In the genomic region with DNA sequence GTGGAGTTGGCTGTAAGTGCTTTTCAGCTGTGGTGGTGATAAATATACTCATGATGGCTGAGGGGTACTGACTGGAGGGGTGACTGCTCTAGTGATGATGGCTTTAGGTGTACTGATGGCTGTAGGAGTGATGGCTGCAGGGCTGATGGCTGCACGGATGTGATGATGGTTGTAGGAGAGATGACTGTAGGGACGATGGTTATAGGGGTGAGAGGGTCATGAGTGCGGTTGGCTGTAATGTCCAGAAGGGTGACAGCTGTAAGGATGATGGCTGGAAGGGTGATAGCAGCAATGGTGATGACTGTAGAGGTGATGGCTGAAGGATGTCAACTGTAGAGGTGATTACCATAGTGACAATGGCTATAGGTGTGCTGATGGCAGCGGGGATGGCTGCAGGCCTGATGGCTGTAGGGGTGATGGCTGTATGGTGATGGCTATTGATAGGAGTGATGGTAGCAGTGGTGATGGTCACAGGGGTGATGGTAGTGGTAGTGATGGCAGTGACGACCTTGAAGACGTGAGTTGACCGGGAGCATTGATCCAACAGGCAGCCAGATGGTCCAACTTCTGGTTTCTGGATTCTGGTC, we compare ENCODE assay signal across 2 cellular contexts.
TF ChIP-seq lines count a peak whose summit lies in the region.

No MANE protein-coding gene starts in this region.

TF ChIP-seq in liver, 16 proteins besides CTCF, POLR2A, EP300 and RAD21:
- TF ChIP-seq FOXA2 (IDR thresholded peaks at IDR 0.05) = no peak
- TF ChIP-seq, protein P1, sequence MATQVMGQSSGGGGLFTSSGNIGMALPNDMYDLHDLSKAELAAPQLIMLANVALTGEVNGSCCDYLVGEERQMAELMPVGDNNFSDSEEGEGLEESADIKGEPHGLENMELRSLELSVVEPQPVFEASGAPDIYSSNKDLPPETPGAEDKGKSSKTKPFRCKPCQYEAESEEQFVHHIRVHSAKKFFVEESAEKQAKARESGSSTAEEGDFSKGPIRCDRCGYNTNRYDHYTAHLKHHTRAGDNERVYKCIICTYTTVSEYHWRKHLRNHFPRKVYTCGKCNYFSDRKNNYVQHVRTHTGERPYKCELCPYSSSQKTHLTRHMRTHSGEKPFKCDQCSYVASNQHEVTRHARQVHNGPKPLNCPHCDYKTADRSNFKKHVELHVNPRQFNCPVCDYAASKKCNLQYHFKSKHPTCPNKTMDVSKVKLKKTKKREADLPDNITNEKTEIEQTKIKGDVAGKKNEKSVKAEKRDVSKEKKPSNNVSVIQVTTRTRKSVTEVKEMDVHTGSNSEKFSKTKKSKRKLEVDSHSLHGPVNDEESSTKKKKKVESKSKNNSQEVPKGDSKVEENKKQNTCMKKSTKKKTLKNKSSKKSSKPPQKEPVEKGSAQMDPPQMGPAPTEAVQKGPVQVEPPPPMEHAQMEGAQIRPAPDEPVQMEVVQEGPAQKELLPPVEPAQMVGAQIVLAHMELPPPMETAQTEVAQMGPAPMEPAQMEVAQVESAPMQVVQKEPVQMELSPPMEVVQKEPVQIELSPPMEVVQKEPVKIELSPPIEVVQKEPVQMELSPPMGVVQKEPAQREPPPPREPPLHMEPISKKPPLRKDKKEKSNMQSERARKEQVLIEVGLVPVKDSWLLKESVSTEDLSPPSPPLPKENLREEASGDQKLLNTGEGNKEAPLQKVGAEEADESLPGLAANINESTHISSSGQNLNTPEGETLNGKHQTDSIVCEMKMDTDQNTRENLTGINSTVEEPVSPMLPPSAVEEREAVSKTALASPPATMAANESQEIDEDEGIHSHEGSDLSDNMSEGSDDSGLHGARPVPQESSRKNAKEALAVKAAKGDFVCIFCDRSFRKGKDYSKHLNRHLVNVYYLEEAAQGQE (IDR thresholded peaks at IDR 0.05) = no peak
- no peak for TF ChIP-seq HNF4A (conservative IDR thresholded peaks at IDR 0.05)
- TF ChIP-seq FOXA1 (IDR thresholded peaks at IDR 0.05) = no peak
- TF ChIP-seq, protein P2, sequence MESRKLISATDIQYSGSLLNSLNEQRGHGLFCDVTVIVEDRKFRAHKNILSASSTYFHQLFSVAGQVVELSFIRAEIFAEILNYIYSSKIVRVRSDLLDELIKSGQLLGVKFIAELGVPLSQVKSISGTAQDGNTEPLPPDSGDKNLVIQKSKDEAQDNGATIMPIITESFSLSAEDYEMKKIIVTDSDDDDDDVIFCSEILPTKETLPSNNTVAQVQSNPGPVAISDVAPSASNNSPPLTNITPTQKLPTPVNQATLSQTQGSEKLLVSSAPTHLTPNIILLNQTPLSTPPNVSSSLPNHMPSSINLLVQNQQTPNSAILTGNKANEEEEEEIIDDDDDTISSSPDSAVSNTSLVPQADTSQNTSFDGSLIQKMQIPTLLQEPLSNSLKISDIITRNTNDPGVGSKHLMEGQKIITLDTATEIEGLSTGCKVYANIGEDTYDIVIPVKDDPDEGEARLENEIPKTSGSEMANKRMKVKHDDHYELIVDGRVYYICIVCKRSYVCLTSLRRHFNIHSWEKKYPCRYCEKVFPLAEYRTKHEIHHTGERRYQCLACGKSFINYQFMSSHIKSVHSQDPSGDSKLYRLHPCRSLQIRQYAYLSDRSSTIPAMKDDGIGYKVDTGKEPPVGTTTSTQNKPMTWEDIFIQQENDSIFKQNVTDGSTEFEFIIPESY (IDR thresholded peaks at IDR 0.05) = no peak
- TF ChIP-seq TAF1 (conservative IDR thresholded peaks at IDR 0.05) = no peak
- TF ChIP-seq EGR1 (IDR thresholded peaks at IDR 0.05; ENCODE audit: low read depth in 2 of 2) = no peak
- no peak for TF ChIP-seq SP1 (IDR thresholded peaks at IDR 0.05)
- TF ChIP-seq, protein P3, sequence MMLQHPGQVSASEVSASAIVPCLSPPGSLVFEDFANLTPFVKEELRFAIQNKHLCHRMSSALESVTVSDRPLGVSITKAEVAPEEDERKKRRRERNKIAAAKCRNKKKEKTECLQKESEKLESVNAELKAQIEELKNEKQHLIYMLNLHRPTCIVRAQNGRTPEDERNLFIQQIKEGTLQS (IDR thresholded peaks at IDR 0.05) = no peak
- no peak for TF ChIP-seq RXRA (IDR thresholded peaks at IDR 0.05)
- no peak for TF ChIP-seq GABPA (IDR thresholded peaks at IDR 0.05 in 1 of 2, conservative IDR thresholded peaks at IDR 0.05 in 1 of 2)
- TF ChIP-seq NR2F2 (IDR thresholded peaks at IDR 0.05) = no peak
- TF ChIP-seq HNF4G (IDR thresholded peaks at IDR 0.05) = no peak
- no peak for TF ChIP-seq JUND (IDR thresholded peaks at IDR 0.05)
- no peak for TF ChIP-seq YY1 (IDR thresholded peaks at IDR 0.05)
- TF ChIP-seq, protein P4, sequence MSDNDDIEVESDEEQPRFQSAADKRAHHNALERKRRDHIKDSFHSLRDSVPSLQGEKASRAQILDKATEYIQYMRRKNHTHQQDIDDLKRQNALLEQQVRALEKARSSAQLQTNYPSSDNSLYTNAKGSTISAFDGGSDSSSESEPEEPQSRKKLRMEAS (IDR thresholded peaks at IDR 0.05) = no peak
TF ChIP-seq in liver: peak in this region for 0.

TF ChIP-seq in HepG2, 621 proteins besides CTCF, POLR2A, EP300 and RAD21:
- no peak for TF ChIP-seq ZNF607 (CRISPR knock-in tag; IDR thresholded peaks at IDR 0.05; ENCODE audit: borderline replicate concordance)
- TF ChIP-seq SMC3 (IDR thresholded peaks at IDR 0.05; ENCODE audit: low read length) = no peak
- TF ChIP-seq ZNF382 (CRISPR knock-in tag; IDR thresholded peaks at IDR 0.05; ENCODE audit: borderline replicate concordance) = no peak
- TF ChIP-seq, protein P5, sequence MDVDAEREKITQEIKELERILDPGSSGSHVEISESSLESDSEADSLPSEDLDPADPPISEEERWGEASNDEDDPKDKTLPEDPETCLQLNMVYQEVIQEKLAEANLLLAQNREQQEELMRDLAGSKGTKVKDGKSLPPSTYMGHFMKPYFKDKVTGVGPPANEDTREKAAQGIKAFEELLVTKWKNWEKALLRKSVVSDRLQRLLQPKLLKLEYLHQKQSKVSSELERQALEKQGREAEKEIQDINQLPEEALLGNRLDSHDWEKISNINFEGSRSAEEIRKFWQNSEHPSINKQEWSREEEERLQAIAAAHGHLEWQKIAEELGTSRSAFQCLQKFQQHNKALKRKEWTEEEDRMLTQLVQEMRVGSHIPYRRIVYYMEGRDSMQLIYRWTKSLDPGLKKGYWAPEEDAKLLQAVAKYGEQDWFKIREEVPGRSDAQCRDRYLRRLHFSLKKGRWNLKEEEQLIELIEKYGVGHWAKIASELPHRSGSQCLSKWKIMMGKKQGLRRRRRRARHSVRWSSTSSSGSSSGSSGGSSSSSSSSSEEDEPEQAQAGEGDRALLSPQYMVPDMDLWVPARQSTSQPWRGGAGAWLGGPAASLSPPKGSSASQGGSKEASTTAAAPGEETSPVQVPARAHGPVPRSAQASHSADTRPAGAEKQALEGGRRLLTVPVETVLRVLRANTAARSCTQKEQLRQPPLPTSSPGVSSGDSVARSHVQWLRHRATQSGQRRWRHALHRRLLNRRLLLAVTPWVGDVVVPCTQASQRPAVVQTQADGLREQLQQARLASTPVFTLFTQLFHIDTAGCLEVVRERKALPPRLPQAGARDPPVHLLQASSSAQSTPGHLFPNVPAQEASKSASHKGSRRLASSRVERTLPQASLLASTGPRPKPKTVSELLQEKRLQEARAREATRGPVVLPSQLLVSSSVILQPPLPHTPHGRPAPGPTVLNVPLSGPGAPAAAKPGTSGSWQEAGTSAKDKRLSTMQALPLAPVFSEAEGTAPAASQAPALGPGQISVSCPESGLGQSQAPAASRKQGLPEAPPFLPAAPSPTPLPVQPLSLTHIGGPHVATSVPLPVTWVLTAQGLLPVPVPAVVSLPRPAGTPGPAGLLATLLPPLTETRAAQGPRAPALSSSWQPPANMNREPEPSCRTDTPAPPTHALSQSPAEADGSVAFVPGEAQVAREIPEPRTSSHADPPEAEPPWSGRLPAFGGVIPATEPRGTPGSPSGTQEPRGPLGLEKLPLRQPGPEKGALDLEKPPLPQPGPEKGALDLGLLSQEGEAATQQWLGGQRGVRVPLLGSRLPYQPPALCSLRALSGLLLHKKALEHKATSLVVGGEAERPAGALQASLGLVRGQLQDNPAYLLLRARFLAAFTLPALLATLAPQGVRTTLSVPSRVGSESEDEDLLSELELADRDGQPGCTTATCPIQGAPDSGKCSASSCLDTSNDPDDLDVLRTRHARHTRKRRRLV (CRISPR knock-in tag; IDR thresholded peaks at IDR 0.05) = no peak
- TF ChIP-seq, protein P6, sequence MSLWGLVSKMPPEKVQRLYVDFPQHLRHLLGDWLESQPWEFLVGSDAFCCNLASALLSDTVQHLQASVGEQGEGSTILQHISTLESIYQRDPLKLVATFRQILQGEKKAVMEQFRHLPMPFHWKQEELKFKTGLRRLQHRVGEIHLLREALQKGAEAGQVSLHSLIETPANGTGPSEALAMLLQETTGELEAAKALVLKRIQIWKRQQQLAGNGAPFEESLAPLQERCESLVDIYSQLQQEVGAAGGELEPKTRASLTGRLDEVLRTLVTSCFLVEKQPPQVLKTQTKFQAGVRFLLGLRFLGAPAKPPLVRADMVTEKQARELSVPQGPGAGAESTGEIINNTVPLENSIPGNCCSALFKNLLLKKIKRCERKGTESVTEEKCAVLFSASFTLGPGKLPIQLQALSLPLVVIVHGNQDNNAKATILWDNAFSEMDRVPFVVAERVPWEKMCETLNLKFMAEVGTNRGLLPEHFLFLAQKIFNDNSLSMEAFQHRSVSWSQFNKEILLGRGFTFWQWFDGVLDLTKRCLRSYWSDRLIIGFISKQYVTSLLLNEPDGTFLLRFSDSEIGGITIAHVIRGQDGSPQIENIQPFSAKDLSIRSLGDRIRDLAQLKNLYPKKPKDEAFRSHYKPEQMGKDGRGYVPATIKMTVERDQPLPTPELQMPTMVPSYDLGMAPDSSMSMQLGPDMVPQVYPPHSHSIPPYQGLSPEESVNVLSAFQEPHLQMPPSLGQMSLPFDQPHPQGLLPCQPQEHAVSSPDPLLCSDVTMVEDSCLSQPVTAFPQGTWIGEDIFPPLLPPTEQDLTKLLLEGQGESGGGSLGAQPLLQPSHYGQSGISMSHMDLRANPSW (CRISPR knock-in tag; IDR thresholded peaks at IDR 0.05; ENCODE audit: borderline replicate concordance) = no peak
- no peak for TF ChIP-seq ZFP41 (CRISPR knock-in tag; IDR thresholded peaks at IDR 0.05; ENCODE audit: borderline replicate concordance)
- TF ChIP-seq CEBPG (CRISPR knock-in tag; IDR thresholded peaks at IDR 0.05) = no peak
- TF ChIP-seq, protein P7, sequence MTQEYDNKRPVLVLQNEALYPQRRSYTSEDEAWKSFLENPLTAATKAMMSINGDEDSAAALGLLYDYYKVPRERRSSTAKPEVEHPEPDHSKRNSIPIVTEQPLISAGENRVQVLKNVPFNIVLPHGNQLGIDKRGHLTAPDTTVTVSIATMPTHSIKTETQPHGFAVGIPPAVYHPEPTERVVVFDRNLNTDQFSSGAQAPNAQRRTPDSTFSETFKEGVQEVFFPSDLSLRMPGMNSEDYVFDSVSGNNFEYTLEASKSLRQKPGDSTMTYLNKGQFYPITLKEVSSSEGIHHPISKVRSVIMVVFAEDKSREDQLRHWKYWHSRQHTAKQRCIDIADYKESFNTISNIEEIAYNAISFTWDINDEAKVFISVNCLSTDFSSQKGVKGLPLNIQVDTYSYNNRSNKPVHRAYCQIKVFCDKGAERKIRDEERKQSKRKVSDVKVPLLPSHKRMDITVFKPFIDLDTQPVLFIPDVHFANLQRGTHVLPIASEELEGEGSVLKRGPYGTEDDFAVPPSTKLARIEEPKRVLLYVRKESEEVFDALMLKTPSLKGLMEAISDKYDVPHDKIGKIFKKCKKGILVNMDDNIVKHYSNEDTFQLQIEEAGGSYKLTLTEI (CRISPR knock-in tag; conservative IDR thresholded peaks at IDR 0.05) = no peak
- TF ChIP-seq, protein P8, sequence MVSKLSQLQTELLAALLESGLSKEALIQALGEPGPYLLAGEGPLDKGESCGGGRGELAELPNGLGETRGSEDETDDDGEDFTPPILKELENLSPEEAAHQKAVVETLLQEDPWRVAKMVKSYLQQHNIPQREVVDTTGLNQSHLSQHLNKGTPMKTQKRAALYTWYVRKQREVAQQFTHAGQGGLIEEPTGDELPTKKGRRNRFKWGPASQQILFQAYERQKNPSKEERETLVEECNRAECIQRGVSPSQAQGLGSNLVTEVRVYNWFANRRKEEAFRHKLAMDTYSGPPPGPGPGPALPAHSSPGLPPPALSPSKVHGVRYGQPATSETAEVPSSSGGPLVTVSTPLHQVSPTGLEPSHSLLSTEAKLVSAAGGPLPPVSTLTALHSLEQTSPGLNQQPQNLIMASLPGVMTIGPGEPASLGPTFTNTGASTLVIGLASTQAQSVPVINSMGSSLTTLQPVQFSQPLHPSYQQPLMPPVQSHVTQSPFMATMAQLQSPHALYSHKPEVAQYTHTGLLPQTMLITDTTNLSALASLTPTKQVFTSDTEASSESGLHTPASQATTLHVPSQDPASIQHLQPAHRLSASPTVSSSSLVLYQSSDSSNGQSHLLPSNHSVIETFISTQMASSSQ (IDR thresholded peaks at IDR 0.05; ENCODE audit: low read depth) = no peak
- TF ChIP-seq, protein P8 (CRISPR knock-in tag; IDR thresholded peaks at IDR 0.05; ENCODE audit: borderline replicate concordance) = no peak
TF ChIP-seq in HepG2: peak in this region for 0.
